24 cellular contexts compared by ENCODE assay signal in genomic region chr19:416416-416815, GRCh38. TPM values are rescaled to one million over a fixed set of nuclear protein-coding genes. Genes with fewer than 3 reads are reported as not detected.
DNase-seq lines count a peak whose midpoint lies in the region; ATAC-seq, FAIRE-seq and TF ChIP-seq lines count a peak whose summit lies in the region.
"Had no signal": no experiment of that assay in that cellular context is flagged by ENCODE, and none has a peak within 500 bp of the region (broad histone marks: within the 10 kb centered on the region; RNA-seq: fewer than 3 reads in every experiment).

No MANE protein-coding gene starts in this region.

- H3K9me3 ChIP-seq in right lobe of liver (no peaks in the 10 kb centered on the region), HepG2 (ENCODE audit: low read length) (no peaks in the 10 kb centered on the region), osteoblast (ENCODE audit: low read depth, low read length) (no peaks in the 10 kb centered on the region)
- H3K9me3 ChIP-seq: BLaER1 treated with 17β-estradiol and CSF1 and Interleukin-3, amounts not matched to agents 10 nM and 100 nM had no signal

- no peak for TF ChIP-seq RAD21 in HepG2 (CRISPR knock-in tag; IDR thresholded peaks at IDR 0.05)

- peaks cover 6% of the 10 kb centered on the region; the same call in 1 of the 2 replicates for H4K20me1 ChIP-seq in HepG2 (ENCODE audit: insufficient read depth, low read length)
- no peaks in the 10 kb centered on the region for H4K20me1 ChIP-seq in osteoblast (ENCODE audit: insufficient read depth, low read length)

- no peak for TF ChIP-seq CTCF in right lobe of liver (IDR thresholded peaks at IDR 0.05)
- no peak for TF ChIP-seq CTCF in HepG2 (CRISPR knock-in tag; IDR thresholded peaks at IDR 0.05)
- no peak for TF ChIP-seq CTCF in osteoblast (IDR thresholded peaks at IDR 0.05; ENCODE audit: extremely low read depth, low read depth, low read length)

- FAIRE-seq in HepG2 (lab: Jason Lieb, UNC) = no peak
- FAIRE-seq: G401.6, GM12892, GM18507, RCC 7860 had no signal

- H3K27me3 ChIP-seq in right lobe of liver (no peaks in the 10 kb centered on the region), HepG2 (ENCODE audit: control insufficient read depth in 1 of 2, insufficient read depth in 2 of 2, low read length in 2 of 2) (peaks cover 2 to 15% of the 10 kb centered on the region in 2 experiments; a peak in 4 of 5 replicates), osteoblast (ENCODE audit: insufficient read depth, low read length) (peaks cover 5% of the 10 kb centered on the region)
- H3K27me3 ChIP-seq: BLaER1 treated with 17β-estradiol and CSF1 and Interleukin-3, amounts not matched to agents 10 nM and 100 nM had no signal

- BruUV-seq in HepG2 (replicated peaks; lab: Mats Ljungman, UMichigan) = no TSS peak

- in situ Hi-C loops in HepG2 (cut with HindIII; ENCODE audit: extremely low pct_ligation_motif_present, low pct_unique_long_range_greater_than_20kb) = no loop called here

- TF ChIP-seq POLR2A in right lobe of liver (IDR thresholded peaks at IDR 0.05) (no peak), HepG2 (IDR thresholded peaks at IDR 0.05; ENCODE audit: insufficient read depth in 1 of 2, low read depth in 2 of 2, low read length in 2 of 2) (no peak)

- CTCF ChIA-PET in HepG2 (lab: Yijun Ruan, JAX; ENCODE audit: low intra/inter-chr PET ratio, low total read pairs) = no interaction called here

- H3K36me3 ChIP-seq in right lobe of liver (peaks cover 0 to 19% (median 4%) of the 10 kb centered on the region in 4 donors), HepG2 (replicated peaks in 1 of 2; ENCODE audit: control insufficient read depth in 1 of 2, insufficient read depth in 2 of 2, low read length in 2 of 2) (0 out of 5 replicates have a peak, but pooled peaks cover 0 to 1% of the 10 kb centered on the region in 2 experiments), osteoblast (ENCODE audit: insufficient read depth, low read length) (no peaks in the 10 kb centered on the region)
- H3K36me3 ChIP-seq: BLaER1 treated with 17β-estradiol and CSF1 and Interleukin-3, amounts not matched to agents 10 nM and 100 nM had no signal

- H2AFZ ChIP-seq in HepG2 (ENCODE audit: low read length) (no peak overlapping the region), osteoblast (ENCODE audit: low read length) (no peak overlapping the region)

- no peak overlapping the region for H3K4me3 ChIP-seq in right lobe of liver
- no peak overlapping the region for H3K4me3 ChIP-seq in HepG2 (replicated peaks in 1 of 3; ENCODE audit: insufficient read depth in 1 of 3, low read depth in 2 of 3, low read length in 3 of 3)
- H3K4me3 ChIP-seq in osteoblast (ENCODE audit: insufficient read depth, low read length) = no peak overlapping the region
- H3K4me3 ChIP-seq: BLaER1 treated with 17β-estradiol and CSF1 and Interleukin-3, amounts not matched to agents 10 nM and 100 nM had no signal

- no CpG with 5 or more reads among the region's 14 CpGs for WGBS in right lobe of liver (ENCODE audit: insufficient coverage, low coverage, low lambda C conversion rate, missing lambda C conversion rate)
- WGBS in HepG2 (ENCODE audit: low lambda C conversion rate) = 81% methylated on average over 6 of the region's 14 CpGs

- DNase-seq in NCI-H524 (lab: John Stamatoyannopoulos, UW) (peak; percentile 15 to 85), NCI-H524 treated with DMSO at 0.1 percent for 48 hours (lab: John Stamatoyannopoulos, UW) (no peak), right lobe of liver (peak in 2 of 3 donors; percentile 6 to 32), HepG2 (ENCODE audit: low spot score) (no peak), osteoblast (ENCODE audit: insufficient read length, low spot score, missing footprints) (peak; percentile 62), T1000 (lab: John Stamatoyannopoulos, UW) (no peak)
- DNase-seq: 8988T; CD4-positive, alpha-beta memory T cell; NCI-H1105; NCI-H146; NCI-H2029; NCI-H2227 treated with DMSO at 0.1 percent for 48 hours; NCI-H510A; NCI-H774; OCI-M1 had no signal

- no peaks in the 10 kb centered on the region for H3K4me1 ChIP-seq in right lobe of liver
- no peaks in the 10 kb centered on the region for H3K4me1 ChIP-seq in HepG2 (ENCODE audit: insufficient read depth, low read length)
- no peaks in the 10 kb centered on the region for H3K4me1 ChIP-seq in osteoblast (ENCODE audit: insufficient read depth, low read length)
- H3K4me1 ChIP-seq: BLaER1 treated with 17β-estradiol and CSF1 and Interleukin-3, amounts not matched to agents 10 nM and 100 nM had no signal

- H3K79me2 ChIP-seq in HepG2 (ENCODE audit: insufficient read depth, low read length) (no peaks in the 10 kb centered on the region), osteoblast (ENCODE audit: insufficient read depth, low read length) (no peaks in the 10 kb centered on the region)

- H3K27ac ChIP-seq in right lobe of liver = no peak overlapping the region
- H3K27ac ChIP-seq in HepG2 (ENCODE audit: extremely low read length, insufficient read depth, low read length) = no peak overlapping the region
- no peak overlapping the region for H3K27ac ChIP-seq in osteoblast (ENCODE audit: low read depth, low read length)
- H3K27ac ChIP-seq: BLaER1 treated with 17β-estradiol and CSF1 and Interleukin-3, amounts not matched to agents 10 nM and 100 nM had no signal

- POLR2A ChIA-PET in HepG2 (lab: Yijun Ruan, JAX) = no interaction called here

- intact Hi-C loops in right lobe of liver (cut with DNase I) (no loop called here), HepG2 (cut with micrococcal nuclease; ENCODE audit: unreplicated experiment) (no loop called here)

- H3K4me2 ChIP-seq in HepG2 (ENCODE audit: low read depth, low read length) (no peak overlapping the region), osteoblast (ENCODE audit: insufficient read depth, low read length) (no peak overlapping the region)
- H3K4me2 ChIP-seq: BLaER1 treated with 17β-estradiol and CSF1 and Interleukin-3, amounts not matched to agents 10 nM and 100 nM had no signal

- TF ChIP-seq EP300 in HepG2 (IDR thresholded peaks at IDR 0.05; ENCODE audit: low read depth in 2 of 2, low read length in 2 of 2) (no peak), HepG2 (CRISPR knock-in tag; IDR thresholded peaks at IDR 0.05; ENCODE audit: borderline replicate concordance) (no peak)

- ATAC-seq in right lobe of liver = no peak
- ATAC-seq in HepG2 = no peak
- no peak for ATAC-seq in GM18498 (IDR thresholded peaks at IDR 0.05; ENCODE audit: unreplicated experiment)
- no peak for ATAC-seq in GM21515 (IDR thresholded peaks at IDR 0.05; ENCODE audit: unreplicated experiment)

- H3K9ac ChIP-seq in HepG2 (ENCODE audit: insufficient read depth, low read depth, low read length) = no peak overlapping the region
- H3K9ac ChIP-seq: BLaER1 treated with 17β-estradiol and CSF1 and Interleukin-3, amounts not matched to agents 10 nM and 100 nM had no signal

RNA-seq across cellular contexts. Expression of gene C2CD4C, which starts 7.5 kb away (rescaled TPM):
- total RNA-seq in right lobe of liver (1 to 10 TPM in 1 of 6 experiments, under 1 TPM in 5; 0.12 to 2.0 (median 0.44) TPM), HepG2 (2016; rRNA removed; fragmentation: Illumina TruSeq; extraction: Trizol) (not detected in 2 replicates), osteoblast (not detected in 2 replicates)
- total RNA-seq in HepG2 (2016; cell fraction: cytosol; rRNA removed; fragmentation: Illumina TruSeq; extraction: Trizol; ENCODE audit: low read depth) = not detected in 2 replicates
- total RNA-seq in HepG2 (2016; cell fraction: insoluble cytoplasmic fraction; rRNA removed; fragmentation: Illumina TruSeq; extraction: Trizol) = not detected in 2 replicates
- not detected in 2 replicates for total RNA-seq in HepG2 (2016; cell fraction: membrane; rRNA removed; fragmentation: Illumina TruSeq; extraction: Trizol)
- total RNA-seq in HepG2 (2016; cell fraction: nucleus; rRNA removed; fragmentation: Illumina TruSeq; extraction: Trizol) = not detected in 2 replicates
- polyA plus RNA-seq in HepG2 (2011; rRNA removed) = not detected in 2 replicates
- polyA plus RNA-seq in HepG2 (2011; cell fraction: cytosol; rRNA removed) = not detected in 2 replicates
- 0.16 and 0.36 TPM in 2 replicates for polyA plus RNA-seq in HepG2 (2011; cell fraction: nucleus; rRNA removed)
- polyA plus RNA-seq in HepG2 (2012) = 0.12 TPM in 1 of 2 replicates, not detected in the other
- not detected in 2 replicates for polyA plus RNA-seq in HepG2 (2016; cell fraction: cytosol; fragmentation: Illumina TruSeq; extraction: Trizol; ENCODE audit: low read depth)
- polyA plus RNA-seq in HepG2 (2016; cell fraction: insoluble cytoplasmic fraction; fragmentation: Illumina TruSeq; extraction: Trizol; ENCODE audit: low read depth) = not detected in 2 replicates
- polyA plus RNA-seq in HepG2 (2016; cell fraction: membrane; fragmentation: Illumina TruSeq; extraction: Trizol; ENCODE audit: low read depth) = not detected in 2 replicates
- polyA plus RNA-seq in HepG2 (2016; cell fraction: nucleus; fragmentation: Illumina TruSeq; extraction: Trizol; ENCODE audit: insufficient read depth, low read depth) = not detected in 2 replicates
- polyA minus RNA-seq in HepG2 (2011; rRNA and poly(A)+ RNA removed; ENCODE audit: low replicate concordance) = not detected in 2 replicates
- polyA minus RNA-seq in HepG2 (2011; cell fraction: cytosol; rRNA and poly(A)+ RNA removed) = not detected in 2 replicates
- not detected in 2 replicates for polyA minus RNA-seq in HepG2 (2011; cell fraction: nucleus; rRNA and poly(A)+ RNA removed)
- total RNA-seq: CD4-positive, alpha-beta memory T cell; Daoy had no signal
- polyA plus RNA-seq: CD4-positive, alpha-beta memory T cell; IgD-negative memory B cell had no signal

RNA-seq across cellular contexts. Expression of gene SHC2, which starts 44.4 kb away (rescaled TPM):
- 10 to 100 TPM; 48.4 to 69.9 (median 59.1) TPM for total RNA-seq in right lobe of liver
- total RNA-seq in HepG2 (2016; rRNA removed; fragmentation: Illumina TruSeq; extraction: Trizol) = 4.8 and 9.0 TPM in 2 replicates
- total RNA-seq in HepG2 (2016; cell fraction: cytosol; rRNA removed; fragmentation: Illumina TruSeq; extraction: Trizol; ENCODE audit: low read depth) = 11.0 and 12.0 TPM in 2 replicates
- 3.9 and 8.8 TPM in 2 replicates for total RNA-seq in HepG2 (2016; cell fraction: insoluble cytoplasmic fraction; rRNA removed; fragmentation: Illumina TruSeq; extraction: Trizol)
- total RNA-seq in HepG2 (2016; cell fraction: membrane; rRNA removed; fragmentation: Illumina TruSeq; extraction: Trizol) = 12.6 and 14.2 TPM in 2 replicates
- 7.1 and 9.7 TPM in 2 replicates for total RNA-seq in HepG2 (2016; cell fraction: nucleus; rRNA removed; fragmentation: Illumina TruSeq; extraction: Trizol)
- 18.3 and 35.8 TPM in 2 replicates for polyA plus RNA-seq in HepG2 (2011; rRNA removed)
- polyA plus RNA-seq in HepG2 (2011; cell fraction: cytosol; rRNA removed) = 12.4 and 18.0 TPM in 2 replicates
- 247 and 276 TPM in 2 replicates for polyA plus RNA-seq in HepG2 (2011; cell fraction: nucleus; rRNA removed)
- polyA plus RNA-seq in HepG2 (2012) = 21.5 and 36.3 TPM in 2 replicates
- polyA plus RNA-seq in HepG2 (2016; cell fraction: cytosol; fragmentation: Illumina TruSeq; extraction: Trizol; ENCODE audit: low read depth) = 11.4 and 12.5 TPM in 2 replicates
- 4.7 and 5.3 TPM in 2 replicates for polyA plus RNA-seq in HepG2 (2016; cell fraction: insoluble cytoplasmic fraction; fragmentation: Illumina TruSeq; extraction: Trizol; ENCODE audit: low read depth)
- polyA plus RNA-seq in HepG2 (2016; cell fraction: membrane; fragmentation: Illumina TruSeq; extraction: Trizol; ENCODE audit: low read depth) = 13.0 and 14.2 TPM in 2 replicates
- 30.5 and 30.9 TPM in 2 replicates for polyA plus RNA-seq in HepG2 (2016; cell fraction: nucleus; fragmentation: Illumina TruSeq; extraction: Trizol; ENCODE audit: insufficient read depth, low read depth)
- 39.0 TPM in 1 of 2 replicates, not detected in the other for polyA minus RNA-seq in HepG2 (2011; rRNA and poly(A)+ RNA removed; ENCODE audit: low replicate concordance)
- polyA minus RNA-seq in HepG2 (2011; cell fraction: cytosol; rRNA and poly(A)+ RNA removed) = 11.5 and 24.1 TPM in 2 replicates
- polyA minus RNA-seq in HepG2 (2011; cell fraction: nucleus; rRNA and poly(A)+ RNA removed) = 14.5 and 16.0 TPM in 2 replicates
- 0.36 and 1.5 TPM in 2 replicates for total RNA-seq in osteoblast
- polyA plus RNA-seq: CD4-positive, alpha-beta memory T cell; IgD-negative memory B cell had no signal

Comparison
In these comparisons a context has a peak if more than half of its experiments do, and no peak if none do; other contexts are left out.
1. DNase-seq: peak in NCI-H524 (2 of 2), right lobe of liver (2 of 3) and osteoblast (single experiment); none in NCI-H524 treated with DMSO at 0.1 percent for 48 hours (single experiment), HepG2 (single experiment) and T1000 (single experiment).